1 cellular context compared by ENCODE assay signal in the genomic region with DNA sequence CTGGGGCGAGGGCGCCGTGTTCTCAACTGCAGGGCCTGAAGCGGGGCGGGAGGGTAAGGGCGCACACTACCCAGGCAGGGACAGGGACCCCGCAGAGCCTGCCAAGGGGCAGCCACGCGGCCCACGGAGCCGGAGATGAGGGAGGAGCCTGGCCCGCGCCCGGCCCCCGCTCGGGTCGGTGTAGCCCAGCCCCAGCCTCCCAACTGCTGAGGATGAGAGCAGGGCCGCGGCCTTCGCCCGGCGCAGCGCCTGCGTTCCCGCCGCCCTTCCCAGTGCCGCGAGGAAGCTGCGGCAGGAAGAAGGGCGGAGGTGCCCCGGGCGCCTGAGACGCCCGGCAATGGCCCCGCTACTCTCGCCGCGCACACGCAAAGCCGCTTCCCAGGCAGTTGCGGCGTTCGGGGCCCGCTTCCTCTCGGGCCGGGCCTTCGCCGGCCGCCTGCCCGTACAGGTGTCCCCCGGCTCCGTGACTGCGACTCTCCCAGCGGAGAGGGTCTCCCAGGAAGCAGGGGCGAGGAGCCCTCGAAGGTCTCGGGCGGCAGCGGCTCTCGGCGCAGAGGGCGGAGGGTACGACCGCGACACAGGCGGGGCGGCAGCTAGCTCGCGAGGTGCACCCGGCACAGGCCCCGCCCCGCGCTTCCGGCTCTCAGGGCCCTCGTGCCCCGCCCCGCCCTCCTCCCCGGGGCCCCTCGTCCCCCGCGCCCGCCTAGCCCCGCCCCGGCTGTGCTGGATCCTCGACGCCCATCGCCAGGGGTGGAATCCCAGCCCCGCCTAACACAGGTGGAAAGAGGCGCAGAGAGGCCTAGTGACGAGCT.
TF ChIP-seq lines count a peak whose summit lies in the region.

No MANE protein-coding gene starts in this region.

TF ChIP-seq in K562, 482 proteins besides CTCF, POLR2A, EP300 and RAD21 (continued from another document and continues in another):
- TF ChIP-seq GTF2B (IDR thresholded peaks at IDR 0.05; ENCODE audit: extremely low read depth, insufficient read length) (no peak), SUPT5H (IDR thresholded peaks at IDR 0.05) (peak; percentile 80), DMBX1 (CRISPR knock-in tag; IDR thresholded peaks at IDR 0.05; ENCODE audit: borderline replicate concordance) (no peak), BCL6 (CRISPR knock-in tag; IDR thresholded peaks at IDR 0.05) (no peak), PTRF (tag; IDR thresholded peaks at IDR 0.05) (no peak), RB1 (IDR thresholded peaks at IDR 0.05; ENCODE audit: low read depth) (0 out of 2 replicates have a peak, but pooled peaks have one; percentile 8), NR3C1 (CRISPR knock-in tag; IDR thresholded peaks at IDR 0.05) (0 out of 2 replicates have a peak, but pooled peaks have one; percentile 49), NCOA1 (IDR thresholded peaks at IDR 0.05; ENCODE audit: low read depth) (no peak), CXXC5 (CRISPR knock-in tag; IDR thresholded peaks at IDR 0.05) (peak; percentile 62; the same call in 1 of the 2 replicates), ARNT (IDR thresholded peaks at IDR 0.05) (no peak), RBM34 (IDR thresholded peaks at IDR 0.05; ENCODE audit: borderline replicate concordance, insufficient read depth, low read length) (no peak), ATF1 (CRISPR knock-in tag; IDR thresholded peaks at IDR 0.05) (no peak), ATF1 (tag; IDR thresholded peaks at IDR 0.05) (0 out of 2 replicates have a peak, but pooled peaks have one; percentile 24), ARHGAP35 (IDR thresholded peaks at IDR 0.05; ENCODE audit: partially characterized antibody) (no peak), ZFX (CRISPR knock-in tag; IDR thresholded peaks at IDR 0.05) (peak; percentile 93), STAT5A (IDR thresholded peaks at IDR 0.05; ENCODE audit: borderline replicate concordance, low read length) (no peak), PREB (CRISPR knock-in tag; IDR thresholded peaks at IDR 0.05) (no peak), MIER1 (IDR thresholded peaks at IDR 0.05; ENCODE audit: low read depth) (no peak), TBL1XR1 (IDR thresholded peaks at IDR 0.05; ENCODE audit: low read length in 2 of 2) (no peak), NONO (IDR thresholded peaks at IDR 0.05; ENCODE audit: low read depth in 2 of 2, low read length in 1 of 2) (peak in 1 of 2 experiments; percentile 47; a peak in 1 of 4 replicates), MBD2 (IDR thresholded peaks at IDR 0.05; ENCODE audit: borderline replicate concordance, low read depth) (0 out of 2 replicates have a peak, but pooled peaks have one; percentile 15), HES1 (IDR thresholded peaks at IDR 0.05; ENCODE audit: low read depth) (no peak), ELF1 (tag; IDR thresholded peaks at IDR 0.05) (peak; percentile 83), E2F5 (CRISPR knock-in tag; IDR thresholded peaks at IDR 0.05) (no peak), ZNF436 (CRISPR knock-in tag; IDR thresholded peaks at IDR 0.05) (no peak), MGA (IDR thresholded peaks at IDR 0.05) (peak; percentile 82; the same call in 1 of the 2 replicates), ZNF589 (CRISPR knock-in tag; IDR thresholded peaks at IDR 0.05; ENCODE audit: low read depth) (no peak), ZKSCAN1 (IDR thresholded peaks at IDR 0.05; ENCODE audit: low read depth, low read length) (no peak), NFIX (CRISPR knock-in tag; IDR thresholded peaks at IDR 0.05; ENCODE audit: low read depth) (no peak), POLR2H (tag; IDR thresholded peaks at IDR 0.05; ENCODE audit: low read depth) (0 out of 2 replicates have a peak, but pooled peaks have one; percentile 61), HMGN3 (IDR thresholded peaks at IDR 0.05; ENCODE audit: borderline replicate concordance, extremely low read depth, insufficient read length, low read depth, low read length) (peak; percentile 23), POLR2G (IDR thresholded peaks at IDR 0.05; ENCODE audit: low read depth, low read length) (peak; percentile 94), SIX5 (IDR thresholded peaks at IDR 0.05; ENCODE audit: borderline replicate concordance in 1 of 2, insufficient read depth in 1 of 2, low read depth in 1 of 2, low read length in 2 of 2) (no peak), CCAR2 (IDR thresholded peaks at IDR 0.05; ENCODE audit: low read depth, low read length) (no peak), ZBTB7A (IDR thresholded peaks at IDR 0.05; ENCODE audit: borderline replicate concordance, control insufficient read depth, low read depth, low read length) (peak; percentile 53; the same call in 1 of the 2 replicates), REST (CRISPR knock-in tag; IDR thresholded peaks at IDR 0.05; ENCODE audit: low read depth) (peak; percentile 51; the same call in 1 of the 2 replicates), MEIS2 (IDR thresholded peaks at IDR 0.05; ENCODE audit: partially characterized antibody) (no peak)
- TF ChIP-seq, protein P1, sequence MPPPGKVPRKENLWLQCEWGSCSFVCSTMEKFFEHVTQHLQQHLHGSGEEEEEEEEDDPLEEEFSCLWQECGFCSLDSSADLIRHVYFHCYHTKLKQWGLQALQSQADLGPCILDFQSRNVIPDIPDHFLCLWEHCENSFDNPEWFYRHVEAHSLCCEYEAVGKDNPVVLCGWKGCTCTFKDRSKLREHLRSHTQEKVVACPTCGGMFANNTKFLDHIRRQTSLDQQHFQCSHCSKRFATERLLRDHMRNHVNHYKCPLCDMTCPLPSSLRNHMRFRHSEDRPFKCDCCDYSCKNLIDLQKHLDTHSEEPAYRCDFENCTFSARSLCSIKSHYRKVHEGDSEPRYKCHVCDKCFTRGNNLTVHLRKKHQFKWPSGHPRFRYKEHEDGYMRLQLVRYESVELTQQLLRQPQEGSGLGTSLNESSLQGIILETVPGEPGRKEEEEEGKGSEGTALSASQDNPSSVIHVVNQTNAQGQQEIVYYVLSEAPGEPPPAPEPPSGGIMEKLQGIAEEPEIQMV (tag; conservative IDR thresholded peaks at IDR 0.05; ENCODE audit: low read depth), result no peak
